In the genomic region with DNA sequence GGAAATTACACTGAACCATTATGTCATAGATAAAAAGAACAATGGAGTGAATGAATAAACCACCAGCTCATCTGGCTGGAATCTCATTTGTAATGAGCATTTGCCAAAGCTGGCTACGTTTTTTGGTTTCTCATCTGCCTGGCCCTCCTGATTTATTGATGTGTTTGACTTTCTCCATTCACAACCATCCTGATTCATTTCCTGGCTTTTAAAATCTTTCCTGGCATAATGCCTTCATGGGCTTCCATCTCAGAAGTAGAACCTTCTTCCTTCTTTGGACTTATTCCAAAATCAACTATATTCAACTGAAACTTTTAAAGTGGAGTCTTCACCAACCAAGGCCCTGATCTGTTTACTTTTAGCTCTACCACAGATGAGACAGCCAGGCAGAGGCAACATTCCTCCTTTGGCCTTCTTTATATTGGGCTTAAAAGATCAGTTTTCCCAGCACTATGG, we compare ENCODE assay signal across 13 cellular contexts. TPM values are rescaled to one million over a fixed set of nuclear protein-coding genes. Genes with fewer than 3 reads are reported as not detected.
A peak's percentile ranks its signal among the peaks of the same experiment; 100 is the strongest.
DNase-seq lines count a peak whose midpoint lies in the region; ATAC-seq and TF ChIP-seq lines count a peak whose summit lies in the region.
"Had no signal": no experiment of that assay in that cellular context is flagged by ENCODE, and none has a peak within 500 bp of the region (broad histone marks: within the 10 kb centered on the region; RNA-seq: fewer than 3 reads in every experiment).

No MANE protein-coding gene starts in this region.

- H3K9me3 ChIP-seq in HAP-1: no peaks in the 10 kb centered on the region

- no peak for TF ChIP-seq CTCF in VCaP (conservative IDR thresholded peaks at IDR 0.05)

- in situ Hi-C loops in HAP-1 (cut with MboI; ENCODE audit: low sequenced_read_pairs): no loop called here

- no peak for ATAC-seq in GM18502 (IDR thresholded peaks at IDR 0.05; ENCODE audit: poor library complexity, unreplicated experiment)
- ATAC-seq: activated T-cell treated with anti-CD3 and anti-CD28 coated beads, Interleukin-2, amount 50 U/mL, for 4 hours; T-helper 17 cell had no signal

- DNase-seq in AG08395 (ENCODE audit: low spot score) (peak; percentile 92), HT1080 (ENCODE audit: low read depth) (peak; percentile 100), hepatic stellate cell (ENCODE audit: low spot score) (peak; percentile 69), HAP-1 (ENCODE audit: low spot score in 2 of 2) (no peak), globus pallidus (ENCODE audit: low spot score) (no peak)
- DNase-seq in stimulated activated naive CD4-positive, alpha-beta T cell treated with Interleukin-2 at 50 U/mL for 16 hours (lab: John Stamatoyannopoulos, UW): no peak
- DNase-seq: activated T-cell treated with anti-CD3 and anti-CD28 coated beads, Interleukin-2, amount 50 U/mL, for 4 hours; CD4-positive, CD25-positive, alpha-beta regulatory T cell; cortex of kidney; GOT3; T-helper 17 cell had no signal

- no peaks in the 10 kb centered on the region for H3K4me1 ChIP-seq in HAP-1

- no peak overlapping the region for H3K4me3 ChIP-seq in HAP-1

- H3K36me3 ChIP-seq in HAP-1 (replicated peaks): no peaks in the 10 kb centered on the region

- H3K27me3 ChIP-seq in HAP-1 (ENCODE audit: low read depth): no peaks in the 10 kb centered on the region

- H3K27ac ChIP-seq in VCaP: peak overlapping the region; percentile 38; the same call in 1 of the 2 replicates

RNA-seq across cellular contexts. Expression of a gene that starts 36.0 kb away (rescaled TPM):
- total RNA-seq in HT1080 (2014; rRNA removed; shearing (Covaris generic)): 11.8 and 12.4 TPM in 2 replicates
- polyA plus RNA-seq in HT1080 (2015; cell fraction: cytosol; rRNA removed): 9.0 and 9.2 TPM in 2 replicates
- 11.8 and 11.9 TPM in 2 replicates for polyA plus RNA-seq in HT1080 (2015; cell fraction: nucleus; rRNA removed)
- total RNA-seq: CD4-positive, CD25-positive, alpha-beta regulatory T cell had no signal
- polyA plus RNA-seq: CD4-positive, CD25-positive, alpha-beta regulatory T cell had no signal

Comparison
In these comparisons a context has a peak if more than half of its experiments do, and no peak if none do; other contexts are left out.
1. DNase-seq: peak in AG08395 (single experiment), HT1080 (single experiment) and hepatic stellate cell (single experiment); none in HAP-1 (0 of 2), globus pallidus (single experiment) and stimulated activated naive CD4-positive, alpha-beta T cell treated with Interleukin-2 at 50 U/mL for 16 hours (single experiment).